31 cellular contexts compared by ENCODE assay signal in genomic region chr1:150688786-150689185, GRCh38. TPM values are rescaled to one million over a fixed set of nuclear protein-coding genes. Genes with fewer than 3 reads are reported as not detected.
DNase-seq lines count a peak whose midpoint lies in the region; ATAC-seq and TF ChIP-seq lines count a peak whose summit lies in the region.
"Had no signal": no experiment of that assay in that cellular context is flagged by ENCODE, and none has a peak within 500 bp of the region (broad histone marks: within the 10 kb centered on the region; RNA-seq: fewer than 3 reads in every experiment).

No MANE protein-coding gene starts in this region.

- no peak for ATAC-seq in activated T-cell treated with anti-CD3 and anti-CD28 coated beads, Interleukin-2, amount 50 U/mL, for 4 hours
- no peak for ATAC-seq in stimulated activated effector memory CD8-positive, alpha-beta T cell treated with anti-CD3 and anti-CD28 coated beads, Interleukin-12 subunit alpha, Interleukin-12 subunit beta, amount 100 ng/mL, for 72 hours
- ATAC-seq: activated T-cell treated with anti-CD3 and anti-CD28 coated beads, Interleukin-2, amount 50 U/mL, for 72 hours; foreskin keratinocyte; left lobe of liver had no signal

- H3K36me3 ChIP-seq in stomach, result peaks cover 5 to 75% (median 71%) of the 10 kb centered on the region in 4 donors

- H3K27me3 Mint-ChIP-seq in activated T-cell treated with anti-CD3 and anti-CD28 coated beads, Interleukin-2, amount 50 U/mL, for 24 hours, result no peaks in the 10 kb centered on the region
- H3K27me3 Mint-ChIP-seq in activated T-cell treated with anti-CD3 and anti-CD28 coated beads, Interleukin-2, amount 50 U/mL, for 4 hours (ENCODE audit: low read depth), result no peaks in the 10 kb centered on the region

- H3K4me3 Mint-ChIP-seq in activated T-cell treated with anti-CD3 and anti-CD28 coated beads, Interleukin-2, amount 50 U/mL, for 24 hours, result no peak overlapping the region
- no peak overlapping the region for H3K4me3 Mint-ChIP-seq in activated T-cell treated with anti-CD3 and anti-CD28 coated beads, Interleukin-2, amount 50 U/mL, for 4 hours
- no peak overlapping the region for H3K4me3 Mint-ChIP-seq in stimulated activated effector memory CD8-positive, alpha-beta T cell treated with anti-CD3 and anti-CD28 coated beads, Interleukin-12 subunit alpha, Interleukin-12 subunit beta, amount 100 ng/mL, for 72 hours
- H3K4me3 Mint-ChIP-seq: activated T-cell treated with anti-CD3 and anti-CD28 coated beads, Interleukin-2, amount 50 U/mL, for 72 hours; immature natural killer cell had no signal

- H3K4me1 ChIP-seq in stomach, result peaks cover 0 to 46% (median 17%) of the 10 kb centered on the region in 4 donors
- H3K4me1 ChIP-seq: SJCRH30 had no signal

- no peak for TF ChIP-seq POLR2A in stomach (IDR thresholded peaks at IDR 0.05)

- intact Hi-C loops in stomach (cut with DNase I; ENCODE audit: low total_unique reads), result no loop called here

- peaks cover 56% of the 10 kb centered on the region for H3K36me3 Mint-ChIP-seq in activated T-cell treated with anti-CD3 and anti-CD28 coated beads, Interleukin-2, amount 50 U/mL, for 24 hours (ENCODE audit: low read depth)
- H3K36me3 Mint-ChIP-seq in activated T-cell treated with anti-CD3 and anti-CD28 coated beads, Interleukin-2, amount 50 U/mL, for 4 hours (ENCODE audit: insufficient read depth), result peaks cover 16% of the 10 kb centered on the region
- H3K36me3 Mint-ChIP-seq in stimulated activated effector memory CD8-positive, alpha-beta T cell treated with anti-CD3 and anti-CD28 coated beads, Interleukin-12 subunit alpha, Interleukin-12 subunit beta, amount 100 ng/mL, for 72 hours, result peaks cover 64% of the 10 kb centered on the region

- H3K27ac Mint-ChIP-seq in activated T-cell treated with anti-CD3 and anti-CD28 coated beads, Interleukin-2, amount 50 U/mL, for 24 hours, result peak overlapping the region; percentile 0
- H3K27ac Mint-ChIP-seq in stimulated activated effector memory CD8-positive, alpha-beta T cell treated with anti-CD3 and anti-CD28 coated beads, Interleukin-12 subunit alpha, Interleukin-12 subunit beta, amount 100 ng/mL, for 72 hours, result peak overlapping the region; percentile 27
- H3K27ac Mint-ChIP-seq: activated T-cell treated with anti-CD3 and anti-CD28 coated beads, Interleukin-2, amount 50 U/mL, for 72 hours had no signal

- no peak for TF ChIP-seq EP300 in stomach (IDR thresholded peaks at IDR 0.05)

- H3K4me3 ChIP-seq in fibroblast of pulmonary artery (replicated peaks; ENCODE audit: low read depth, low read length), result no peak overlapping the region
- H3K4me3 ChIP-seq in stomach, result no peak overlapping the region
- H3K4me3 ChIP-seq: ascending aorta, SJCRH30, spleen, tibial nerve had no signal

- H3K27ac ChIP-seq in VCaP, result peak overlapping the region; percentile 45
- no peak overlapping the region for H3K27ac ChIP-seq in stomach
- H3K27ac ChIP-seq: ascending aorta, epithelial cell of prostate, foreskin keratinocyte, KMS-11, SJCRH30, spleen had no signal

- no peak for TF ChIP-seq CTCF in VCaP (conservative IDR thresholded peaks at IDR 0.05)
- no peak for TF ChIP-seq CTCF in fibroblast of pulmonary artery (IDR thresholded peaks at IDR 0.05; ENCODE audit: low read length, missing control alignments)
- no peak for TF ChIP-seq CTCF in stomach (IDR thresholded peaks at IDR 0.05)

- no peaks in the 10 kb centered on the region for H3K9me3 Mint-ChIP-seq in activated T-cell treated with anti-CD3 and anti-CD28 coated beads, Interleukin-2, amount 50 U/mL, for 24 hours
- H3K9me3 Mint-ChIP-seq in activated T-cell treated with anti-CD3 and anti-CD28 coated beads, Interleukin-2, amount 50 U/mL, for 4 hours, result no peaks in the 10 kb centered on the region
- no peaks in the 10 kb centered on the region for H3K9me3 Mint-ChIP-seq in stimulated activated effector memory CD8-positive, alpha-beta T cell treated with anti-CD3 and anti-CD28 coated beads, Interleukin-12 subunit alpha, Interleukin-12 subunit beta, amount 100 ng/mL, for 72 hours
- H3K9me3 Mint-ChIP-seq: activated T-cell treated with anti-CD3 and anti-CD28 coated beads, Interleukin-2, amount 50 U/mL, for 72 hours; immature natural killer cell had no signal

- 79 to 95% (median 84%) methylated on average over 1 of the region's 1 CpG for WGBS in stomach, 5 donors

- no peaks in the 10 kb centered on the region for H3K27me3 ChIP-seq in stomach
- H3K27me3 ChIP-seq: ascending aorta, foreskin keratinocyte, SJCRH30, spleen, tibial nerve had no signal

- DNase-seq in activated T-cell treated with anti-CD3 and anti-CD28 coated beads, Interleukin-2, amount 50 U/mL, for 24 hours, result no peak
- DNase-seq in activated T-cell treated with anti-CD3 and anti-CD28 coated beads, Interleukin-2, amount 50 U/mL, for 4 hours, result no peak
- DNase-seq in fibroblast of pulmonary artery (ENCODE audit: low read depth) (peak; percentile 7), stomach (no peak), GM03348 (ENCODE audit: low spot score) (no peak), NCI-H1930 (lab: John Stamatoyannopoulos, UW) (no peak)
- no peak for DNase-seq in stimulated activated effector memory CD8-positive, alpha-beta T cell treated with anti-CD3 and anti-CD28 coated beads, Interleukin-12 subunit alpha, Interleukin-12 subunit beta, amount 100 ng/mL, for 72 hours (ENCODE audit: low spot score in 2 of 2)
- DNase-seq: activated naive CD4-positive, alpha-beta T cell treated with anti-CD3 and anti-CD28 coated beads, Interleukin-2, amount 50 U/mL, for 16 hours; activated T-cell treated with anti-CD3 and anti-CD28 coated beads, Interleukin-2, amount 50 U/mL, for 72 hours; caudate nucleus; DMS79; foreskin keratinocyte; hippocampal formation; immature natural killer cell; NCI-H187 treated with DMSO at 0.1 percent for 48 hours; NCI-H526 treated with DMSO at 0.1 percent for 48 hours; retina; SJCRH30; spleen; stimulated activated CD4-positive, alpha-beta T cell treated with anti-CD3 and anti-CD28 coated beads, Interleukin-4, amount 100 ng/mL, for 1 hour; stimulated activated naive CD4-positive, alpha-beta T cell treated with Interleukin-2 at 50 U/mL for 16 hours; T-helper 1 cell had no signal

- peaks cover 23% of the 10 kb centered on the region for H3K4me1 Mint-ChIP-seq in activated T-cell treated with anti-CD3 and anti-CD28 coated beads, Interleukin-2, amount 50 U/mL, for 24 hours (ENCODE audit: low read depth)
- peaks cover 19% of the 10 kb centered on the region for H3K4me1 Mint-ChIP-seq in activated T-cell treated with anti-CD3 and anti-CD28 coated beads, Interleukin-2, amount 50 U/mL, for 4 hours (ENCODE audit: low read depth)
- H3K4me1 Mint-ChIP-seq in stimulated activated effector memory CD8-positive, alpha-beta T cell treated with anti-CD3 and anti-CD28 coated beads, Interleukin-12 subunit alpha, Interleukin-12 subunit beta, amount 100 ng/mL, for 72 hours, result peaks cover 6% of the 10 kb centered on the region

- H3K9me3 ChIP-seq in stomach, result no peaks in the 10 kb centered on the region
- H3K9me3 ChIP-seq: ascending aorta, SJCRH30, spleen, tibial nerve had no signal

RNA-seq across cellular contexts. Expression of gene GOLPH3L, which starts 8.2 kb away (rescaled TPM):
- 10 to 100 TPM; 11.2 to 11.9 (median 11.5) TPM for total RNA-seq in activated T-cell treated with anti-CD3 and anti-CD28 coated beads, Interleukin-2, amount 50 U/mL, for 4 hours
- 10 to 100 TPM; 13.4 to 33.4 (median 16.8) TPM for total RNA-seq in stomach
- polyA plus RNA-seq in stomach, result 10 to 100 TPM; 13.2 to 30.9 (median 18.6) TPM

RNA-seq across cellular contexts. Expression of gene HORMAD1, which starts 31.9 kb away (rescaled TPM):
- total RNA-seq in activated T-cell treated with anti-CD3 and anti-CD28 coated beads, Interleukin-2, amount 50 U/mL, for 4 hours, result under 1 TPM in 1 of 3 donors, not detected in 2; 0.16 TPM
- total RNA-seq in stomach, result 10 to 100 TPM in 1 of 5 donors, under 1 TPM in 1, not detected in 3; 0.55 to 37.1 TPM
- under 1 TPM in 1 of 3 donors, not detected in 2; 0.13 TPM for polyA plus RNA-seq in stomach
- total RNA-seq: A172; activated CD8-positive, alpha-beta memory T cell treated with anti-CD3 and anti-CD28 coated beads for 36 hours; ascending aorta; foreskin keratinocyte; H1 had no signal
- polyA plus RNA-seq: foreskin keratinocyte, H1, immature natural killer cell had no signal

RNA-seq across cellular contexts. Expression of gene ENSA, which starts 59.4 kb away (rescaled TPM):
- total RNA-seq in activated T-cell treated with anti-CD3 and anti-CD28 coated beads, Interleukin-2, amount 50 U/mL, for 4 hours, result 100 to 1,000 TPM; 221 to 224 (median 223) TPM
- 100 to 1,000 TPM; 106 to 349 (median 133) TPM for total RNA-seq in stomach
- polyA plus RNA-seq in stomach, result 100 to 1,000 TPM; 119 to 207 (median 150) TPM
